18 cellular contexts compared by ENCODE assay signal in genomic region chr14:68643673-68644072, GRCh38.
DNase-seq lines count a peak whose midpoint lies in the region; ATAC-seq, FAIRE-seq and TF ChIP-seq lines count a peak whose summit lies in the region.
"Had no signal": no experiment of that assay in that cellular context is flagged by ENCODE, and none has a peak within 500 bp of the region (broad histone marks: within the 10 kb centered on the region; RNA-seq: fewer than 3 reads in every experiment).

No MANE protein-coding gene starts in this region.

- H3K9me3 ChIP-seq in K562 (replicated peaks; ENCODE audit: control insufficient read depth, insufficient read depth, low read depth, low read length) = no peaks in the 10 kb centered on the region

- no peak for TF ChIP-seq POLR2A in K562 (conservative IDR thresholded peaks at IDR 0.05)

- POLR2A ChIA-PET in K562 (lab: Yijun Ruan, JAX) = no interaction called here

- BruUV-seq in K562 (replicated peaks; lab: Mats Ljungman, UMichigan) = no TSS peak

- H3K27ac Mint-ChIP-seq in mesothelial cell of epicardium (peak overlapping the region; percentile 85), type B pancreatic cell (no peak overlapping the region)
- no peak overlapping the region for H3K27ac Mint-ChIP-seq in activated naive CD8-positive, alpha-beta T cell treated with anti-CD3 and anti-CD28 coated beads for 36 hours
- H3K27ac Mint-ChIP-seq: CD4-positive, alpha-beta memory T cell had no signal

- H3K4me1 Mint-ChIP-seq in mesothelial cell of epicardium (peaks cover 26% of the 10 kb centered on the region), type B pancreatic cell (ENCODE audit: unreplicated experiment) (peaks cover 21% of the 10 kb centered on the region)
- no peaks in the 10 kb centered on the region for H3K4me1 Mint-ChIP-seq in activated naive CD8-positive, alpha-beta T cell treated with anti-CD3 and anti-CD28 coated beads for 36 hours
- H3K4me1 Mint-ChIP-seq: CD4-positive, alpha-beta memory T cell had no signal

- no peaks in the 10 kb centered on the region for H3K9me1 ChIP-seq in K562 (ENCODE audit: control insufficient read depth, insufficient read depth, low read length)

- H3K4me1 ChIP-seq in K562 (replicated peaks in 1 of 2; ENCODE audit: control insufficient read depth in 2 of 2, insufficient read depth in 2 of 2, low read length in 2 of 2) = no peaks in the 10 kb centered on the region; a peak in 2 of 5 replicates

- no peak for TF ChIP-seq EP300 in K562 (IDR thresholded peaks at IDR 0.05; ENCODE audit: low read length)

- no peak overlapping the region for H3K4me3 ChIP-seq in K562

- H3K27me3 Mint-ChIP-seq in mesothelial cell of epicardium (ENCODE audit: low read depth) (no peaks in the 10 kb centered on the region), type B pancreatic cell (no peaks in the 10 kb centered on the region)
- no peaks in the 10 kb centered on the region for H3K27me3 Mint-ChIP-seq in activated naive CD8-positive, alpha-beta T cell treated with anti-CD3 and anti-CD28 coated beads for 36 hours
- H3K27me3 Mint-ChIP-seq: CD4-positive, alpha-beta memory T cell had no signal

- no peak overlapping the region for H3K27ac ChIP-seq in K562 (ENCODE audit: extremely low read depth, low read depth, low read length)
- H3K27ac ChIP-seq: RWPE1 had no signal

- H3K4me3 Mint-ChIP-seq in mesothelial cell of epicardium (no peak overlapping the region), type B pancreatic cell (no peak overlapping the region)
- no peak overlapping the region for H3K4me3 Mint-ChIP-seq in activated naive CD8-positive, alpha-beta T cell treated with anti-CD3 and anti-CD28 coated beads for 36 hours
- H3K4me3 Mint-ChIP-seq: CD4-positive, alpha-beta memory T cell had no signal

- no peak for TF ChIP-seq RAD21 in K562 (CRISPR knock-in tag; conservative IDR thresholded peaks at IDR 0.05 in 1 of 2, IDR thresholded peaks at IDR 0.05 in 1 of 2)

- no peak overlapping the region for H3K9ac ChIP-seq in K562 (ENCODE audit: insufficient read depth in 1 of 2, low read depth in 2 of 2, low read length in 2 of 2)

- intact Hi-C loops in K562 (cut with micrococcal nuclease) = no loop called here

- H3K27me3 ChIP-seq in K562 (ENCODE audit: control insufficient read depth in 2 of 2, insufficient read depth in 2 of 2, low read length in 2 of 2) = no peaks in the 10 kb centered on the region

- H3K4me2 ChIP-seq in K562 (ENCODE audit: insufficient read depth, low read length) = no peak overlapping the region

- no peak for FAIRE-seq in K562 (lab: Jason Lieb, UNC)
- FAIRE-seq: H54 had no signal

- DNase-seq in HT-29 (ENCODE audit: low spot score) = peak; percentile 16
- DNase-seq in K562 (ENCODE audit: extremely low read depth in 1 of 4, low spot score in 3 of 4) = no peak
- peak in 1 of 2 experiments; percentile 25 for DNase-seq in mesothelial cell of epicardium (ENCODE audit: low spot score in 2 of 2, unreplicated experiment in 2 of 2)
- peak; percentile 20 for DNase-seq in type B pancreatic cell (ENCODE audit: extremely low spot score, unreplicated experiment)
- no peak for DNase-seq in activated naive CD8-positive, alpha-beta T cell treated with anti-CD3 and anti-CD28 coated beads for 36 hours
- no peak for DNase-seq in NCI-H345 (lab: John Stamatoyannopoulos, UW)
- no peak for DNase-seq in dermis blood vessel endothelial cell
- DNase-seq: Calu3; CD4-positive, alpha-beta memory T cell; DMS53; Kasumi-1; MM.1S; NCI-H187; NCI-H446; NCI-H69; OCI-M1 had no signal

- H3K9me3 Mint-ChIP-seq in mesothelial cell of epicardium (peaks cover 43% of the 10 kb centered on the region), type B pancreatic cell (peaks cover 29% of the 10 kb centered on the region)
- H3K9me3 Mint-ChIP-seq in activated naive CD8-positive, alpha-beta T cell treated with anti-CD3 and anti-CD28 coated beads for 36 hours = peaks cover 12% of the 10 kb centered on the region

- WGBS in K562 (ENCODE audit: insufficient coverage, low coverage, missing lambda C conversion rate) = 94% methylated on average over 2 of the region's 2 CpGs

- no peak overlapping the region for H2AFZ ChIP-seq in K562 (ENCODE audit: low read depth, low read length)

- H3K79me2 ChIP-seq in K562 (ENCODE audit: control insufficient read depth, insufficient read depth, low read length) = no peaks in the 10 kb centered on the region

- ATAC-seq in K562 = no peak

- H4K20me1 ChIP-seq in K562 (replicated peaks; ENCODE audit: control insufficient read depth, insufficient read depth, low read length) = no peaks in the 10 kb centered on the region

- no peak for TF ChIP-seq CTCF in K562 (IDR thresholded peaks at IDR 0.05 in 2 of 3, conservative IDR thresholded peaks at IDR 0.05 in 1 of 3; ENCODE audit: insufficient read depth in 2 of 3, low read depth in 1 of 3, low read length in 3 of 3)
- TF ChIP-seq CTCF in mesothelial cell of epicardium (IDR thresholded peaks at IDR 0.05; ENCODE audit: unreplicated experiment) = no peak
- no peak for TF ChIP-seq CTCF in type B pancreatic cell (conservative IDR thresholded peaks at IDR 0.05)

- CTCF ChIA-PET in K562 (lab: Yijun Ruan, JAX; ENCODE audit: low intra/inter-chr PET ratio) = no interaction called here

- in situ Hi-C loops in K562 (cut with MboI) = no loop called here

- H3K36me3 Mint-ChIP-seq in mesothelial cell of epicardium = peaks cover 25% of the 10 kb centered on the region
- H3K36me3 Mint-ChIP-seq in type B pancreatic cell = peaks cover 33% of the 10 kb centered on the region
- peaks cover 3% of the 10 kb centered on the region for H3K36me3 Mint-ChIP-seq in activated naive CD8-positive, alpha-beta T cell treated with anti-CD3 and anti-CD28 coated beads for 36 hours

- no peaks in the 10 kb centered on the region for H3K36me3 ChIP-seq in K562 (ENCODE audit: control insufficient read depth, insufficient read depth, low read length)

TF ChIP-seq in K562, 482 proteins besides CTCF, POLR2A, EP300 and RAD21:
- no peak for TF ChIP-seq SMAD1 (IDR thresholded peaks at IDR 0.05; ENCODE audit: low read depth, low read length, partially characterized antibody)
- TF ChIP-seq PRDM10 (IDR thresholded peaks at IDR 0.05; ENCODE audit: partially characterized antibody) = peak; percentile 87
- no peak for TF ChIP-seq KHSRP (IDR thresholded peaks at IDR 0.05)
- TF ChIP-seq ATF7 (IDR thresholded peaks at IDR 0.05) = 0 out of 2 replicates have a peak, but pooled peaks have one; percentile 16
- TF ChIP-seq ZNF512 (tag; IDR thresholded peaks at IDR 0.05) = no peak

Comparison
In these comparisons a context has a peak if more than half of its experiments do, and no peak if none do; other contexts are left out.
1. DNase-seq: peak in HT-29 (single experiment) and type B pancreatic cell (single experiment); none in K562 (0 of 4), activated naive CD8-positive, alpha-beta T cell treated with anti-CD3 and anti-CD28 coated beads for 36 hours (single experiment), NCI-H345 (single experiment) and dermis blood vessel endothelial cell (single experiment).